ENCODE assay signal across 15 cellular contexts in the genomic region with DNA sequence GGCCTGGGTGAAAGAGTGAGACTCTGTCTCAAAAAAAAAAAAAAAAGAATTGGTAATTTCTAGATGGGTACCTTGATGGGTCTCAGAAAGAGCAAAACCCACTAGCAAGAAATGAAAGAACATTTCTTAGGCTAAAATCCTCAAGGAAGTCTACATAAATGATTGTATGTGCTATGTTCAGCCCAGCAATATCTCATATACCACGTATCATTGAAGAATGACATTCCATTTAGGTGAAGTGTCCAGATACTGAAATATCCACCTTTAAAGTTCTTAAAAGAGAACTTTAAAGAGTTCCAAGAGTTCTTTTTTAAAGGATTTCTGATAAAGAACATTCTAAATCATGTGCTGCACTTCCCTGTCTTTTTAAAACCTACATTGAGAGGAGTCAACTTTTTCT. TPM values are rescaled to one million over a fixed set of nuclear protein-coding genes. Genes with fewer than 3 reads are reported as not detected.
DNase-seq lines count a peak whose midpoint lies in the region; ATAC-seq and TF ChIP-seq lines count a peak whose summit lies in the region.
"Had no signal": no experiment of that assay in that cellular context is flagged by ENCODE, and none has a peak within 500 bp of the region (broad histone marks: within the 10 kb centered on the region; RNA-seq: fewer than 3 reads in every experiment).

No MANE protein-coding gene starts in this region.

- H3K27me3 Mint-ChIP-seq in mesothelial cell of epicardium (ENCODE audit: low read depth) (no peaks in the 10 kb centered on the region), type B pancreatic cell (peaks cover 8% of the 10 kb centered on the region)

- H3K36me3 ChIP-seq in right atrium auricular region: no peaks in the 10 kb centered on the region
- H3K36me3 ChIP-seq in uterus: no peaks in the 10 kb centered on the region
- no peaks in the 10 kb centered on the region for H3K36me3 ChIP-seq in Peyer's patch
- H3K36me3 ChIP-seq: breast epithelium had no signal

- no peak overlapping the region for H3K4me3 Mint-ChIP-seq in mesothelial cell of epicardium
- H3K4me3 Mint-ChIP-seq in type B pancreatic cell: no peak overlapping the region

- no peaks in the 10 kb centered on the region for H3K9me3 ChIP-seq in right atrium auricular region
- H3K9me3 ChIP-seq in uterus: no peaks in the 10 kb centered on the region
- H3K9me3 ChIP-seq in Peyer's patch: no peaks in the 10 kb centered on the region
- H3K9me3 ChIP-seq: breast epithelium had no signal

- no peak for ATAC-seq in GM18873 (IDR thresholded peaks at IDR 0.05; ENCODE audit: low FRiP score, unreplicated experiment)

- H3K4me1 ChIP-seq in right atrium auricular region (peaks cover 0 to 78% of the 10 kb centered on the region in 2 donors), uterus (peaks cover 23 to 42% of the 10 kb centered on the region in 2 donors), Peyer's patch (peaks cover 0 to 59% (median 8%) of the 10 kb centered on the region in 4 donors)
- H3K4me1 ChIP-seq: breast epithelium had no signal

- H3K4me1 Mint-ChIP-seq in mesothelial cell of epicardium: peaks cover 75% of the 10 kb centered on the region
- H3K4me1 Mint-ChIP-seq in type B pancreatic cell (ENCODE audit: unreplicated experiment): peaks cover 66% of the 10 kb centered on the region

- H3K27me3 ChIP-seq in right atrium auricular region: no peaks in the 10 kb centered on the region
- H3K27me3 ChIP-seq in uterus: no peaks in the 10 kb centered on the region
- no peaks in the 10 kb centered on the region for H3K27me3 ChIP-seq in Peyer's patch
- H3K27me3 ChIP-seq: breast epithelium had no signal

- TF ChIP-seq CTCF in right atrium auricular region (IDR thresholded peaks at IDR 0.05) (no peak), coronary artery (IDR thresholded peaks at IDR 0.05) (no peak), mesothelial cell of epicardium (IDR thresholded peaks at IDR 0.05; ENCODE audit: unreplicated experiment) (no peak), uterus (IDR thresholded peaks at IDR 0.05) (no peak), Peyer's patch (IDR thresholded peaks at IDR 0.05) (no peak), type B pancreatic cell (conservative IDR thresholded peaks at IDR 0.05) (no peak)

- DNase-seq in right atrium auricular region (ENCODE audit: low spot score) (no peak), cardiac septum (ENCODE audit: low spot score) (no peak), coronary artery (ENCODE audit: low spot score) (no peak), mesothelial cell of epicardium (ENCODE audit: low spot score in 2 of 2, unreplicated experiment in 2 of 2) (no peak), uterus (no peak), Peyer's patch (no peak), type B pancreatic cell (ENCODE audit: extremely low spot score, unreplicated experiment) (no peak)
- DNase-seq: activated CD4-positive, alpha-beta T cell treated with anti-CD3 and anti-CD28 coated beads, Interleukin-2, amount 50 U/mL, for 1 hour; DMS 273 treated with DMSO at 0.1 percent for 48 hours; erythroblast; NCI-H2107; T-helper 1 cell had no signal

- H3K4me3 ChIP-seq in right atrium auricular region (no peak overlapping the region), coronary artery (no peak overlapping the region), uterus (no peak overlapping the region), Peyer's patch (no peak overlapping the region)
- H3K4me3 ChIP-seq: breast epithelium had no signal

- H3K36me3 Mint-ChIP-seq in mesothelial cell of epicardium (no peaks in the 10 kb centered on the region), type B pancreatic cell (peaks cover 37% of the 10 kb centered on the region)

- TF ChIP-seq POLR2A in uterus (IDR thresholded peaks at IDR 0.05) (no peak), Peyer's patch (IDR thresholded peaks at IDR 0.05) (no peak)

- no peaks in the 10 kb centered on the region for H3K9me3 Mint-ChIP-seq in mesothelial cell of epicardium
- no peaks in the 10 kb centered on the region for H3K9me3 Mint-ChIP-seq in type B pancreatic cell
- H3K9me3 Mint-ChIP-seq: activated T-helper 17 cell treated with anti-CD3 and anti-CD28 coated beads, Interleukin-2, amount 50 U/mL, for 72 hours had no signal

- intact Hi-C loops in cardiac septum (cut with DNase I) (loop anchor here (5.0 to 10.0 kb wide), 2 partner anchors 56 to 1377 kb away; no protein-coding TSS in a partner anchor), uterus (cut with DNase I; ENCODE audit: low total_unique reads) (no loop called here)

- H3K27ac ChIP-seq in right atrium auricular region (peak overlapping the region; percentile 32 to 41), coronary artery (peak overlapping the region; percentile 49 to 84), uterus (peak overlapping the region; percentile 98), Peyer's patch (peak overlapping the region in 1 of 4 donors; percentile 80)

- peak overlapping the region; percentile 65 for H3K27ac Mint-ChIP-seq in mesothelial cell of epicardium
- H3K27ac Mint-ChIP-seq in type B pancreatic cell: no peak overlapping the region

RNA-seq across cellular contexts. Expression of a gene that starts 19.2 kb away (rescaled TPM):
- total RNA-seq in right atrium auricular region: 10 to 100 TPM in 1 of 2 donors, 1 to 10 TPM in 1; 7.1 to 10.9 TPM
- total RNA-seq in cardiac septum: 11.7 TPM
- 82.2 to 89.5 TPM (median 83.6 TPM) in 3 replicates for total RNA-seq in mesothelial cell of epicardium
- 100 to 1,000 TPM in 3 of 4 donors, 10 to 100 TPM in 1; 35.9 to 156 (median 114) TPM for total RNA-seq in uterus
- total RNA-seq in Peyer's patch: 10 to 100 TPM in 3 of 4 donors, 1 to 10 TPM in 1; 4.9 to 22.4 (median 14.5) TPM
- 18.7 and 109 TPM in 2 replicates for total RNA-seq in type B pancreatic cell (ENCODE audit: low replicate concordance)
